Comparison of ENCODE assay signal across 18 cellular contexts in genomic region chr2:15838481-15838880, GRCh38.
"Had no signal": no experiment of that assay in that cellular context is flagged by ENCODE, and none has a peak within 500 bp of the region (broad histone marks: within the 10 kb centered on the region; RNA-seq: fewer than 3 reads in every experiment).

No MANE protein-coding gene starts in this region.

- DNase-seq: colonic mucosa; cortex of kidney; dermis blood vessel endothelial cell; dorsolateral prefrontal cortex; effector CD4-positive, alpha-beta T cell; effector CD8-positive, alpha-beta T cell; effector memory CD4-positive, alpha-beta T cell; effector memory CD8-positive, alpha-beta T cell; endodermal cell; erythroblast; esophagus squamous epithelium; foreskin fibroblast; foreskin keratinocyte; foreskin melanocyte; gastrocnemius medialis; glutamatergic neuron; heart left ventricle; heart right ventricle had no signal
